ENCODE assay signal across 26 cellular contexts in the genomic region with DNA sequence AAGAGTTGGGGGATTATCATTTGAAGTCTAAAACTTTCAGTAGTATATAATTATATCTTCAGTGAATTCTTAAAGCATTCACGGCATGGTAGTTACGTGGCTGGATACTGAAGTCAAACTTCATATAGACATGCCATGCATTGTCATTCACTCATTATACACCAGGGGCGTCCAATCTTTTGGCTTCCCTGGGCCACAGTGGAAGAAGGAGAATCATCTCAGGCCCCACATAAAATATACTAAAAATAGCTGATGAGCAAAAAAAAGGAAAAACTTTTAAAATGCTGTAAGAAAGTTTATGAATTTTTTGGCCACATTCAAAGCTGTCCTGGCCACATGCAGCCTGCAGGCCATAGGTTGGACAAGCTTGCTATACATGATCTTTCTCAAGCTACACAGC.
"Had no signal": no experiment of that assay in that cellular context is flagged by ENCODE, and none has a peak within 500 bp of the region (broad histone marks: within the 10 kb centered on the region; RNA-seq: fewer than 3 reads in every experiment).

No MANE protein-coding gene starts in this region.

- DNase-seq: activated CD4-positive, alpha-beta memory T cell treated with anti-CD3 and anti-CD28 coated beads, Interleukin-2, amount 10 ng/mL, durations not matched to agents 7 days and 5 days; activated CD4-positive, alpha-beta T cell treated with anti-CD3 and anti-CD28 coated beads for 1 hour; activated CD4-positive, alpha-beta T cell treated with anti-CD3 and anti-CD28 coated beads, Interleukin-2, amount 10 ng/mL, durations not matched to agents 7 days and 5 days; activated naive CD4-positive, alpha-beta T cell; activated T-cell treated with anti-CD3 and anti-CD28 coated beads, Interleukin-2, amount 50 U/mL, for 48 hours; anterior cingulate cortex; body of pancreas; cerebellar nuclear complex; colonic mucosa; dorsolateral prefrontal cortex; effector memory CD4-positive, alpha-beta T cell; head of caudate nucleus; hippocampal formation; left cardiac atrium; left ventricle myocardium superior; mucosa of descending colon; stimulated activated CD4-positive, alpha-beta T cell treated with anti-CD3 and anti-CD28 coated beads, Interleukin-15, amount 100 ng/mL, for 24 hours; stimulated activated CD4-positive, alpha-beta T cell treated with anti-CD3 and anti-CD28 coated beads, Interleukin-2, amount 100 ng/mL, for 24 hours; stimulated activated naive B cell treated with anti-CD40 and anti-IgM and Interleukin-4, amounts not matched to agents 10 μg/mL and 1 μg/mL and 100 μg/mL, for 72 hours; stomach; T1000; thyroid gland had no signal

- H3K27me3 Mint-ChIP-seq: activated CD4-positive, alpha-beta memory T cell treated with anti-CD3 and anti-CD28 coated beads, Interleukin-2, amount 10 ng/mL, durations not matched to agents 7 days and 5 days; activated CD4-positive, alpha-beta T cell treated with anti-CD3 and anti-CD28 coated beads, Interleukin-2, amount 10 ng/mL, durations not matched to agents 7 days and 5 days; natural killer cell treated with Interleukin-12 subunit alpha and Interleukin-12 subunit beta and Interleukin-15 and Interleukin-18, amount 100 ng/mL, for 72 hours; stimulated activated naive B cell treated with anti-CD40 and anti-IgM and Interleukin-4, amounts not matched to agents 10 μg/mL and 1 μg/mL and 100 μg/mL, for 72 hours had no signal

- H3K27ac Mint-ChIP-seq: activated CD4-positive, alpha-beta memory T cell treated with anti-CD3 and anti-CD28 coated beads, Interleukin-2, amount 10 ng/mL, durations not matched to agents 7 days and 5 days; activated CD4-positive, alpha-beta T cell treated with anti-CD3 and anti-CD28 coated beads, Interleukin-2, amount 10 ng/mL, durations not matched to agents 7 days and 5 days; activated naive CD4-positive, alpha-beta T cell treated with anti-CD3 and anti-CD28 coated beads, Interleukin-2, amount 50 U/mL, for 72 hours; activated T-helper 2 cell treated with anti-CD3 and anti-CD28 coated beads, Interferon-gamma antibody, Interleukin-2, Interleukin-4, amounts not matched to agents 10 μg/mL and 5 μg/mL and 100 μg/mL, durations not matched to agents 14 hours and 24 hours and 36 hours; stimulated activated naive B cell treated with anti-CD40 and anti-IgM and Interleukin-4, amounts not matched to agents 10 μg/mL and 1 μg/mL and 100 μg/mL, for 72 hours had no signal

- H3K4me1 Mint-ChIP-seq: activated CD4-positive, alpha-beta memory T cell treated with anti-CD3 and anti-CD28 coated beads, Interleukin-2, amount 10 ng/mL, durations not matched to agents 7 days and 5 days; activated CD4-positive, alpha-beta T cell treated with anti-CD3 and anti-CD28 coated beads, Interleukin-2, amount 10 ng/mL, durations not matched to agents 7 days and 5 days had no signal

- H3K4me3 Mint-ChIP-seq: activated CD4-positive, alpha-beta memory T cell treated with anti-CD3 and anti-CD28 coated beads, Interleukin-2, amount 10 ng/mL, durations not matched to agents 7 days and 5 days; activated CD4-positive, alpha-beta T cell treated with anti-CD3 and anti-CD28 coated beads, Interleukin-2, amount 10 ng/mL, durations not matched to agents 7 days and 5 days; natural killer cell treated with Interleukin-12 subunit alpha and Interleukin-12 subunit beta and Interleukin-15 and Interleukin-18, amount 100 ng/mL, for 72 hours; stimulated activated naive B cell treated with anti-CD40 and anti-IgM and Interleukin-4, amounts not matched to agents 10 μg/mL and 1 μg/mL and 100 μg/mL, for 72 hours had no signal

- ATAC-seq: activated naive CD4-positive, alpha-beta T cell treated with anti-CD3 and anti-CD28 coated beads, Interleukin-2, amount 50 U/mL, for 72 hours; body of pancreas; gastroesophageal sphincter; left cardiac atrium; left ventricle myocardium superior; mucosa of descending colon; natural killer cell treated with Interleukin-12 subunit alpha and Interleukin-12 subunit beta and Interleukin-15 and Interleukin-18, amount 100 ng/mL, for 72 hours; stimulated activated naive B cell treated with anti-CD40 and anti-IgM and Interleukin-4, amounts not matched to agents 10 μg/mL and 1 μg/mL and 100 μg/mL, for 72 hours had no signal
